3 cellular contexts compared by ENCODE assay signal in genomic region chr15:99295840-99296239, GRCh38.
TF ChIP-seq lines count a peak whose summit lies in the region.

No MANE protein-coding gene starts in this region.

TF ChIP-seq in liver, 16 proteins besides CTCF, POLR2A, EP300 and RAD21:
- TF ChIP-seq EGR1 (IDR thresholded peaks at IDR 0.05; ENCODE audit: low read depth in 2 of 2) (no peak), HNF4A (conservative IDR thresholded peaks at IDR 0.05) (peak; percentile 6 to 21)

TF ChIP-seq in HepG2, 621 proteins besides CTCF, POLR2A, EP300 and RAD21:
- TF ChIP-seq ATF2 (CRISPR knock-in tag; IDR thresholded peaks at IDR 0.05) (no peak), NFE2L2 (IDR thresholded peaks at IDR 0.05; ENCODE audit: low read length) (no peak), KLF12 (CRISPR knock-in tag; IDR thresholded peaks at IDR 0.05; ENCODE audit: borderline replicate concordance) (no peak), HDAC2 (CRISPR knock-in tag; IDR thresholded peaks at IDR 0.05) (no peak), ZNF451 (CRISPR knock-in tag; IDR thresholded peaks at IDR 0.05) (no peak), HMG20A (CRISPR knock-in tag; IDR thresholded peaks at IDR 0.05; ENCODE audit: borderline replicate concordance) (no peak), TAF15 (IDR thresholded peaks at IDR 0.05; ENCODE audit: low read depth, low read length, poor library complexity, severe bottlenecking) (no peak), FOXM1 (CRISPR knock-in tag; IDR thresholded peaks at IDR 0.05) (no peak)

TF ChIP-seq in H1, 55 proteins besides CTCF, POLR2A, EP300 and RAD21:
- TF ChIP-seq ASH2L (IDR thresholded peaks at IDR 0.05; ENCODE audit: low read length) (no peak), BRCA1 (IDR thresholded peaks at IDR 0.05; ENCODE audit: low read depth, low read length) (no peak), TAF1 (IDR thresholded peaks at IDR 0.05; ENCODE audit: low read depth, low read length) (no peak), SAP30 (IDR thresholded peaks at IDR 0.05; ENCODE audit: insufficient read depth, insufficient replicate concordance, low read length) (no peak), CHD7 (IDR thresholded peaks at IDR 0.05; ENCODE audit: insufficient replicate concordance, low read length) (no peak), SRF (IDR thresholded peaks at IDR 0.05; ENCODE audit: low read depth, low read length) (no peak), POLR2AphosphoS5 (IDR thresholded peaks at IDR 0.05; ENCODE audit: low read depth, low read length) (no peak), TBP (IDR thresholded peaks at IDR 0.05; ENCODE audit: low read depth, low read length) (no peak), MAFK (IDR thresholded peaks at IDR 0.05; ENCODE audit: low read depth, low read length) (no peak), FOSL1 (IDR thresholded peaks at IDR 0.05; ENCODE audit: insufficient read depth, low read depth, low read length) (no peak), CTBP2 (IDR thresholded peaks at IDR 0.05; ENCODE audit: borderline replicate concordance, insufficient read depth, insufficient read length, low read length) (no peak), GTF2F1 (IDR thresholded peaks at IDR 0.05; ENCODE audit: borderline replicate concordance, low read depth, low read length) (no peak), YY1 (IDR thresholded peaks at IDR 0.05; ENCODE audit: low read depth, low read length) (no peak), RFX5 (IDR thresholded peaks at IDR 0.05; ENCODE audit: borderline replicate concordance, low read depth, low read length) (no peak), HDAC2 (IDR thresholded peaks at IDR 0.05; ENCODE audit: borderline replicate concordance in 1 of 2, low read depth in 2 of 2, low read length in 2 of 2) (no peak), SUZ12 (IDR thresholded peaks at IDR 0.05; ENCODE audit: low read length) (no peak), CBX5 (IDR thresholded peaks at IDR 0.05; ENCODE audit: low read depth, low read length) (no peak), KDM4A (IDR thresholded peaks at IDR 0.05; ENCODE audit: low read depth, low read length, severe bottlenecking) (no peak), NRF1 (IDR thresholded peaks at IDR 0.05; ENCODE audit: low read depth, low read length) (no peak)
